In genomic region chr1:204506969-204507316, GRCh38 we compare ENCODE assay signal across 8 cellular contexts. TPM values are rescaled to one million over a fixed set of nuclear protein-coding genes. Genes with fewer than 3 reads are reported as not detected.
DNase-seq lines count a peak whose midpoint lies in the region; ATAC-seq and TF ChIP-seq lines count a peak whose summit lies in the region.

No MANE protein-coding gene starts in this region.

- H3K27me3 Mint-ChIP-seq in CD8-positive, alpha-beta memory T cell: peaks cover 0 to 13% of the 10 kb centered on the region in 2 donors
- H3K27me3 Mint-ChIP-seq in endodermal cell (ENCODE audit: insufficient read depth): no peaks in the 10 kb centered on the region

- H3K9ac ChIP-seq in endodermal cell (ENCODE audit: extremely low read depth, low read length, poor library complexity, severe bottlenecking): peak overlapping the region; percentile 71

- peak; percentile 67 to 93 (median 91) for DNase-seq in CD8-positive, alpha-beta memory T cell
- peak; percentile 86 for DNase-seq in HT1080 (ENCODE audit: low read depth)
- peak; percentile 77 to 87 for DNase-seq in NOMO-1 (lab: John Stamatoyannopoulos, UW; ENCODE audit: unreplicated experiment in 2 of 2)
- DNase-seq in activated CD8-positive, alpha-beta memory T cell treated with anti-CD3 and anti-CD28 coated beads for 48 hours (ENCODE audit: low read depth in 2 of 3, low spot score in 2 of 3): peak; percentile 73 to 99 (median 96)
- DNase-seq in endodermal cell: peak; percentile 93
- peak; percentile 90 for DNase-seq in middle frontal gyrus (ENCODE audit: extremely low spot score, low spot score)
- DNase-seq in stimulated activated CD8-positive, alpha-beta memory T cell treated with anti-CD3 and anti-CD28 coated beads, Interleukin-15, amount 100 ng/mL, for 48 hours (ENCODE audit: low read depth in 2 of 2): peak; percentile 70 to 73

- H3K27ac ChIP-seq in CD8-positive, alpha-beta memory T cell (ENCODE audit: low read depth, low read length): peak overlapping the region; percentile 93
- peak overlapping the region; percentile 90 for H3K27ac ChIP-seq in endodermal cell (ENCODE audit: low read depth, low read length)

- H3K9me3 ChIP-seq in CD8-positive, alpha-beta memory T cell (ENCODE audit: low read length): no peaks in the 10 kb centered on the region
- no peaks in the 10 kb centered on the region for H3K9me3 ChIP-seq in endodermal cell (ENCODE audit: control insufficient read depth, low read length)

- peaks cover 0 to 7% (median 2%) of the 10 kb centered on the region in 5 donors for H3K9me3 Mint-ChIP-seq in CD8-positive, alpha-beta memory T cell
- no peaks in the 10 kb centered on the region for H3K9me3 Mint-ChIP-seq in endodermal cell

- H3K4me3 ChIP-seq in CD8-positive, alpha-beta memory T cell (ENCODE audit: low read length): peak overlapping the region; percentile 67
- peak overlapping the region; percentile 91 for H3K4me3 ChIP-seq in endodermal cell (ENCODE audit: low read length)

- CTCF ChIA-PET in CD8-positive, alpha-beta memory T cell (lab: Charles Lee): interaction anchor here (1.1 to 18.2 kb wide), 18 partner anchors 10 to 302 kb away, joined by 3 to 496 read pairs (median 4); partner anchors contain the start of genes MDM4 and PIK3C2B

- peak overlapping the region; percentile 89 to 95 (median 93) for H3K4me3 Mint-ChIP-seq in CD8-positive, alpha-beta memory T cell
- H3K4me3 Mint-ChIP-seq in endodermal cell: peak overlapping the region; percentile 87

- H3K36me3 ChIP-seq in CD8-positive, alpha-beta memory T cell (ENCODE audit: insufficient read depth, low read length): no peaks in the 10 kb centered on the region
- H3K36me3 ChIP-seq in endodermal cell (ENCODE audit: control insufficient read depth, insufficient read depth, low read length): no peaks in the 10 kb centered on the region

- H3K4me1 Mint-ChIP-seq in CD8-positive, alpha-beta memory T cell: peaks cover 30 to 46% (median 42%) of the 10 kb centered on the region in 3 donors
- peaks cover 4% of the 10 kb centered on the region for H3K4me1 Mint-ChIP-seq in endodermal cell

- POLR2A ChIA-PET in CD8-positive, alpha-beta memory T cell (lab: Charles Lee): interaction anchor here (0.7 to 5.0 kb wide), 13 partner anchors 9 to 1240 kb away, joined by 3 to 62 read pairs (median 4); partner anchors contain the start of genes MDM4 and PIK3C2B

- 0% methylated on average over 11 to 13 of the region's 13 CpGs for WGBS in endodermal cell (ENCODE audit: insufficient coverage in 1 of 2, insufficient read length in 1 of 2), 2 experiments

- peak overlapping the region; percentile 94 to 100 (median 98) for H3K27ac Mint-ChIP-seq in CD8-positive, alpha-beta memory T cell
- peak overlapping the region; percentile 82 for H3K27ac Mint-ChIP-seq in endodermal cell

- H3K27me3 ChIP-seq in CD8-positive, alpha-beta memory T cell (ENCODE audit: insufficient read depth, low read length, poor library complexity, severe bottlenecking): no peaks in the 10 kb centered on the region
- no peaks in the 10 kb centered on the region for H3K27me3 ChIP-seq in endodermal cell (ENCODE audit: control insufficient read depth, insufficient read depth, low read length, poor library complexity, severe bottlenecking)

- peak; percentile 68 for ATAC-seq in GM21381 (IDR thresholded peaks at IDR 0.05; ENCODE audit: unreplicated experiment)

- H3K4me1 ChIP-seq in CD8-positive, alpha-beta memory T cell (ENCODE audit: insufficient read depth, low read length): peaks cover 22% of the 10 kb centered on the region
- peaks cover 2% of the 10 kb centered on the region for H3K4me1 ChIP-seq in endodermal cell (ENCODE audit: control insufficient read depth, insufficient read depth, low read length)

- TF ChIP-seq CTCF in endodermal cell (conservative IDR thresholded peaks at IDR 0.05): no peak

- H3K36me3 Mint-ChIP-seq in CD8-positive, alpha-beta memory T cell: peaks cover 0 to 12% (median 0%) of the 10 kb centered on the region in 3 donors
- no peaks in the 10 kb centered on the region for H3K36me3 Mint-ChIP-seq in endodermal cell (ENCODE audit: low read depth)

RNA-seq across cellular contexts. Expression of gene MDM4, which starts 9.3 kb away (rescaled TPM):
- 10 to 100 TPM; 80.7 TPM for total RNA-seq in CD8-positive, alpha-beta memory T cell
- polyA plus RNA-seq in CD8-positive, alpha-beta memory T cell: 13.6 TPM
- total RNA-seq in HT1080 (2014; rRNA removed; shearing (Covaris generic)): 7.5 and 9.2 TPM in 2 replicates
- 8.4 and 10.3 TPM in 2 replicates for polyA plus RNA-seq in HT1080 (2015; cell fraction: cytosol; rRNA removed)
- polyA plus RNA-seq in HT1080 (2015; cell fraction: nucleus; rRNA removed): 62.8 and 86.8 TPM in 2 replicates
- total RNA-seq in endodermal cell: 100 to 1,000 TPM in 1 of 2 donors, 10 to 100 TPM in 1; 65.5 to 161 TPM
- 21.0 TPM for polyA plus RNA-seq in endodermal cell (2013, experiment 1 of 2)
- polyA plus RNA-seq in endodermal cell (2013, experiment 2 of 2): 23.6 TPM

RNA-seq across cellular contexts. Expression of gene PIK3C2B, which starts 12.3 kb away (rescaled TPM):
- 10 to 100 TPM; 19.4 to 19.6 TPM for total RNA-seq in CD8-positive, alpha-beta memory T cell
- 2.9 TPM for polyA plus RNA-seq in CD8-positive, alpha-beta memory T cell
- 2.8 and 4.6 TPM in 2 replicates for total RNA-seq in HT1080 (2014; rRNA removed; shearing (Covaris generic))
- 0.60 and 1.2 TPM in 2 replicates for polyA plus RNA-seq in HT1080 (2015; cell fraction: cytosol; rRNA removed)
- 2.2 and 2.9 TPM in 2 replicates for polyA plus RNA-seq in HT1080 (2015; cell fraction: nucleus; rRNA removed)
- total RNA-seq in endodermal cell: 10 to 100 TPM; 21.3 to 23.9 TPM
- polyA plus RNA-seq in endodermal cell (2013, experiment 1 of 2): 34.1 TPM
- polyA plus RNA-seq in endodermal cell (2013, experiment 2 of 2): 30.8 TPM

Comparison
In these comparisons a context has a peak if more than half of its experiments do, and no peak if none do; other contexts are left out.
1. Peak in every context shown above with its lines: DNase-seq, ATAC-seq, H3K4me3 ChIP-seq and H3K27ac ChIP-seq.